2 cellular contexts compared by ENCODE assay signal in the genomic region with DNA sequence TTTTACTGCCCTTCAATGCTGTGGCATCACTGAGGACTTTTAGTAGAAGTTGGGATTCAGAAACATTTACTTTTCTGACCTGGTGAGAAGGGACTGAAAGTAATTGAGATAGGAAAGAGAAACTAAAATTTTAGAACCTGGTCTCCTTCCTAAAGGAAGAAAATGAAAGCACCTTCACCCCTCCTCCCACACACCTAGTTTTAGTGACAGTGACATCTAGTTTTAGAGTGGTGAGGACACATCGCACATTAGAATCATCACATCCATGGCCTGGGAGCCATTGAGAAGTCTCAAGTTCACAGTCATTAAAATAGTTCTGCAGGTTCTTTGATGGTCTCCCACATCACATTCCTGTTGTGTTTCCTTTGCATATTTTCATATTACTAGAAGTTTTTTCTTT.
TF ChIP-seq lines count a peak whose summit lies in the region.

No MANE protein-coding gene starts in this region.

TF ChIP-seq in endothelial cell of umbilical vein, 7 proteins besides CTCF, POLR2A, EP300 and RAD21:
- no peak for TF ChIP-seq POLR2AphosphoS5 (IDR thresholded peaks at IDR 0.05; ENCODE audit: insufficient read depth, low read depth, low read length)
- TF ChIP-seq FOS (IDR thresholded peaks at IDR 0.05; ENCODE audit: borderline replicate concordance, insufficient read depth, low read length) = no peak
- TF ChIP-seq EZH2 (IDR thresholded peaks at IDR 0.05; ENCODE audit: borderline replicate concordance, low read depth, low read length, severe bottlenecking) = no peak
- TF ChIP-seq MAX (IDR thresholded peaks at IDR 0.05; ENCODE audit: insufficient read depth, insufficient read length) = no peak

TF ChIP-seq in HEK293T, 16 proteins besides CTCF, POLR2A, EP300 and RAD21:
- TF ChIP-seq TARDBP (IDR thresholded peaks at IDR 0.05) = no peak
- TF ChIP-seq FOXK2 (IDR thresholded peaks at IDR 0.05) = no peak
- no peak for TF ChIP-seq FOXM1 (IDR thresholded peaks at IDR 0.05; ENCODE audit: borderline replicate concordance)
- TF ChIP-seq ARNT (IDR thresholded peaks at IDR 0.05) = no peak
- TF ChIP-seq, protein P1, sequence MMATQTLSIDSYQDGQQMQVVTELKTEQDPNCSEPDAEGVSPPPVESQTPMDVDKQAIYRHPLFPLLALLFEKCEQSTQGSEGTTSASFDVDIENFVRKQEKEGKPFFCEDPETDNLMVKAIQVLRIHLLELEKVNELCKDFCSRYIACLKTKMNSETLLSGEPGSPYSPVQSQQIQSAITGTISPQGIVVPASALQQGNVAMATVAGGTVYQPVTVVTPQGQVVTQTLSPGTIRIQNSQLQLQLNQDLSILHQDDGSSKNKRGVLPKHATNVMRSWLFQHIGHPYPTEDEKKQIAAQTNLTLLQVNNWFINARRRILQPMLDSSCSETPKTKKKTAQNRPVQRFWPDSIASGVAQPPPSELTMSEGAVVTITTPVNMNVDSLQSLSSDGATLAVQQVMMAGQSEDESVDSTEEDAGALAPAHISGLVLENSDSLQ (IDR thresholded peaks at IDR 0.05) = no peak
- TF ChIP-seq LEF1 (IDR thresholded peaks at IDR 0.05; ENCODE audit: borderline replicate concordance) = no peak
- TF ChIP-seq L3MBTL2 (conservative IDR thresholded peaks at IDR 0.05) = no peak
- TF ChIP-seq NFRKB (IDR thresholded peaks at IDR 0.05) = no peak
